ENCODE assay signal across 9 cellular contexts in the genomic region with DNA sequence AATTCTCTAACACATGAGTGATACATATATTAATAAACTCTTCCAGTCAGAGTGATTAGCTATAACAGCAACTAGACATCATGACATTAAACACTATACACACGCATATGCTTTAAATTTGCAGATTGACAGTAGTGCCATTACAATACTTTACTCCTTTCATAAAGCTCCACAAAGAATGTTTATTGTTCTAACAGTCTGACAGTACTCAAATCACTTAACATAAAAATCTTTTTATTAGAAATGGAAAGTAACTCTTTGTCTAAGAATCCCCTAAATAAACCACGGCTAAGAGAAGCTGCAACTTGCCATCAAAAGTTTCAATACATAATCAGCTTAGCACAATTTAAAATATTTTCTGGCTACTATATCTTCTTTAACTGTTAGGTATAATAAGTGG.
"Had no signal": no experiment of that assay in that cellular context is flagged by ENCODE, and none has a peak within 500 bp of the region (broad histone marks: within the 10 kb centered on the region; RNA-seq: fewer than 3 reads in every experiment).

No MANE protein-coding gene starts in this region.

- ATAC-seq: activated CD4-positive, alpha-beta T cell treated with anti-CD3 and anti-CD28 coated beads for 36 hours; activated CD4-positive, CD25-positive, alpha-beta regulatory T cell treated with anti-CD3 and anti-CD28 coated beads, Interleukin-2, amount 50 U/mL, for 24 hours; activated CD8-positive, alpha-beta memory T cell treated with anti-CD3 and anti-CD28 coated beads, Interleukin-2, amount 10 ng/mL, durations not matched to agents 7 days and 5 days; activated CD8-positive, alpha-beta T cell treated with anti-CD3 and anti-CD28 coated beads for 36 hours; activated CD8-positive, alpha-beta T cell treated with anti-CD3 and anti-CD28 coated beads, Interleukin-2, amount 10 ng/mL, durations not matched to agents 7 days and 5 days; T-cell; T-helper 17 cell; WTC11 had no signal

- FAIRE-seq: TTC549 had no signal
